ENCODE assay signal across 6 cellular contexts in genomic region chr4:12691168-12691567, GRCh38.
"Had no signal": no experiment of that assay in that cellular context is flagged by ENCODE, and none has a peak within 500 bp of the region (broad histone marks: within the 10 kb centered on the region; RNA-seq: fewer than 3 reads in every experiment).

No MANE protein-coding gene starts in this region.

- DNase-seq: KBM-7, KG1 had no signal

- H3K4me2 ChIP-seq: KMS-11 had no signal

- H3K4me3 Mint-ChIP-seq: IgD-negative memory B cell had no signal

- H3K27me3 Mint-ChIP-seq: IgD-negative memory B cell had no signal

- H3K27ac Mint-ChIP-seq: IgD-negative memory B cell had no signal

- H3K36me3 Mint-ChIP-seq: IgD-negative memory B cell had no signal

- H3K27ac ChIP-seq: HL-60, KMS-11 had no signal

- FAIRE-seq: HTR-8/SVneo had no signal

- H3K9ac ChIP-seq: KMS-11 had no signal
